Comparison of ENCODE assay signal across 16 cellular contexts in genomic region chr12:11962795-11963347, GRCh38.
A peak's percentile ranks its signal among the peaks of the same experiment; 100 is the strongest.
DNase-seq lines count a peak whose midpoint lies in the region; ATAC-seq, FAIRE-seq and TF ChIP-seq lines count a peak whose summit lies in the region.
"Had no signal": no experiment of that assay in that cellular context is flagged by ENCODE, and none has a peak within 500 bp of the region (broad histone marks: within the 10 kb centered on the region; RNA-seq: fewer than 3 reads in every experiment).

No MANE protein-coding gene starts in this region.

- POLR2A ChIA-PET in IMR-90 (lab: Charles Lee; ENCODE audit: unreplicated experiment) = no interaction called here
- POLR2A ChIA-PET in GM12878 (lab: Charles Lee) = no interaction called here

- H3K56ac ChIP-seq in IMR-90 (ENCODE audit: extremely low read depth, insufficient read depth, low read length) = no peak overlapping the region

- CTCF ChIA-PET in IMR-90 (lab: Yijun Ruan, JAX) (no interaction called here), GM12878 (lab: Yijun Ruan, JAX) (interaction anchor here (0.6 kb wide), 1 partner anchor 345 kb away, joined by 3 read pairs; no protein-coding TSS in a partner anchor)

- H4K20me1 ChIP-seq in IMR-90 (ENCODE audit: insufficient read depth, low read length) (no peaks in the 10 kb centered on the region), GM12878 (ENCODE audit: control insufficient read depth, insufficient read depth) (no peaks in the 10 kb centered on the region)

- H3K18ac ChIP-seq in IMR-90 (ENCODE audit: low read depth, low read length) = no peak overlapping the region

- no peak overlapping the region for H2AK9ac ChIP-seq in IMR-90 (replicated peaks; ENCODE audit: low read depth, low read length, poor library complexity)

- peak; percentile 73 for FAIRE-seq in GM12878 (lab: Jason Lieb, UNC)
- FAIRE-seq: H54, HepG2 had no signal

- intact Hi-C loops in IMR-90 (cut with micrococcal nuclease) (no loop called here), GM12878 (cut with micrococcal nuclease; ENCODE audit: unreplicated experiment) (no loop called here)

- H4K5ac ChIP-seq in IMR-90 (ENCODE audit: low read depth, low read length) = no peak overlapping the region

- H4K8ac ChIP-seq in IMR-90 (ENCODE audit: low read depth in 2 of 2, low read length in 2 of 2) = no peak overlapping the region

- TF ChIP-seq CTCF in IMR-90 (conservative IDR thresholded peaks at IDR 0.05; ENCODE audit: low read depth, low read length) = no peak
- TF ChIP-seq CTCF in GM12878 (IDR thresholded peaks at IDR 0.05 in 2 of 3, conservative IDR thresholded peaks at IDR 0.05 in 1 of 3; ENCODE audit: control insufficient read depth in 2 of 3, extremely low read depth in 1 of 3, insufficient read depth in 1 of 3, low read depth in 3 of 3, low read length in 3 of 3) = no peak

- no peaks in the 10 kb centered on the region for H3K36me3 ChIP-seq in IMR-90 (ENCODE audit: control insufficient read depth, insufficient read depth, low read length)
- no peaks in the 10 kb centered on the region for H3K36me3 ChIP-seq in GM12878 (ENCODE audit: control insufficient read depth in 2 of 2, insufficient read depth in 2 of 2, low read length in 1 of 2)

- no peak overlapping the region for H3K23ac ChIP-seq in IMR-90 (ENCODE audit: low read depth, low read length)

- no peak overlapping the region for H2BK120ac ChIP-seq in IMR-90 (ENCODE audit: low read depth, low read length)

- no peak overlapping the region for H2AK5ac ChIP-seq in IMR-90 (ENCODE audit: low read depth, low read length)

- ATAC-seq in IMR-90 (ENCODE audit: low read depth) (no peak), GM12878 (no peak), T-helper 17 cell (no peak)
- ATAC-seq: HepG2 had no signal

- TF ChIP-seq EP300 in GM12878 (IDR thresholded peaks at IDR 0.05; ENCODE audit: borderline replicate concordance in 1 of 2, control insufficient read depth in 1 of 2, low read depth in 2 of 2, low read length in 2 of 2) = no peak

- TF ChIP-seq POLR2A in IMR-90 (IDR thresholded peaks at IDR 0.05; ENCODE audit: low read depth, low read length) = no peak
- TF ChIP-seq POLR2A in GM12878 (IDR thresholded peaks at IDR 0.05; ENCODE audit: low read depth, low read length) = no peak

- H3K9me1 ChIP-seq in IMR-90 (ENCODE audit: insufficient read depth, low read length) = peaks cover 14% of the 10 kb centered on the region

- H3K4me3 Mint-ChIP-seq in T-helper 17 cell = no peak overlapping the region
- H3K4me3 Mint-ChIP-seq: CD4-positive, alpha-beta memory T cell had no signal

- peaks cover 11% of the 10 kb centered on the region for H3K4me1 ChIP-seq in IMR-90 (ENCODE audit: control insufficient read depth, insufficient read depth, low read length)
- peaks cover 12% of the 10 kb centered on the region for H3K4me1 ChIP-seq in GM12878 (ENCODE audit: control insufficient read depth, insufficient read depth, low read length)

- no peak overlapping the region for H2BK5ac ChIP-seq in IMR-90 (ENCODE audit: low read depth, low read length, poor library complexity, severe bottlenecking)

- peak; percentile 67 for DNase-seq in CD1c-positive myeloid dendritic cell (ENCODE audit: extremely low spot score)
- no peak for DNase-seq in IMR-90
- peak; percentile 18 for DNase-seq in NOMO-1 treated with DMSO at 0.1 percent for 48 hours (lab: John Stamatoyannopoulos, UW; ENCODE audit: unreplicated experiment)
- no peak for DNase-seq in GM12878 (ENCODE audit: low read depth, low spot score)
- DNase-seq in activated CD8-positive, alpha-beta memory T cell treated with anti-CD3 and anti-CD28 coated beads for 24 hours = no peak
- DNase-seq in T-helper 17 cell = no peak
- DNase-seq in activated naive CD4-positive, alpha-beta T cell (lab: John Stamatoyannopoulos, UW) = no peak
- DNase-seq in HPDE6-E6E7 (ENCODE audit: extremely low spot score) = no peak
- DNase-seq: CD4-positive, alpha-beta memory T cell; DMS79; NCI-H1092; NCI-H1694; NCI-H446; NCI-H748 treated with DMSO at 0.1 percent for 48 hours had no signal

- H3K4me3 ChIP-seq in IMR-90 (ENCODE audit: insufficient read depth, low read depth, low read length) = no peak overlapping the region
- H3K4me3 ChIP-seq in GM12878 = no peak overlapping the region

- H3K9me3 ChIP-seq in IMR-90 (ENCODE audit: control insufficient read depth, insufficient read depth, low read length) (peaks cover 3% of the 10 kb centered on the region), GM12878 (replicated peaks; ENCODE audit: control insufficient read depth, insufficient read depth, low read length) (no peaks in the 10 kb centered on the region), T-helper 17 cell (ENCODE audit: control insufficient read depth, low read length, poor library complexity, severe bottlenecking) (no peaks in the 10 kb centered on the region)

- H3K79me1 ChIP-seq in IMR-90 (ENCODE audit: low read depth in 1 of 2, low read length in 2 of 2) = no peaks in the 10 kb centered on the region

- no peaks in the 10 kb centered on the region for H3K79me2 ChIP-seq in GM12878 (ENCODE audit: control insufficient read depth, insufficient read depth, low read length)

- H3K27ac ChIP-seq in IMR-90 (ENCODE audit: insufficient read depth, low read length) (no peak overlapping the region), GM12878 (ENCODE audit: control insufficient read depth, insufficient read depth) (no peak overlapping the region)

- in situ Hi-C loops in IMR-90 (cut with MboI; ENCODE audit: low sequenced_read_pairs) = no loop called here
- in situ Hi-C loops in GM12878 (cut with MboI) = no loop called here

- RAD21 ChIA-PET in GM12878 (lab: Charles Lee; ENCODE audit: unreplicated experiment) = interaction anchor here (0.5 kb wide), 1 partner anchor 153 kb away, joined by 3 read pairs; no protein-coding TSS in a partner anchor

- no peaks in the 10 kb centered on the region for H3K36me3 Mint-ChIP-seq in T-helper 17 cell (ENCODE audit: low read depth)
- H3K36me3 Mint-ChIP-seq: CD4-positive, alpha-beta memory T cell had no signal

- dilution Hi-C loops in IMR-90 (cut with HindIII; ENCODE audit: low sequenced_read_pairs, unreplicated experiment) = no loop called here

- no peaks in the 10 kb centered on the region for H3K27me3 Mint-ChIP-seq in T-helper 17 cell
- H3K27me3 Mint-ChIP-seq: CD4-positive, alpha-beta memory T cell had no signal

- H4K91ac ChIP-seq in IMR-90 (ENCODE audit: insufficient read depth, low read depth, low read length) = no peak overlapping the region

- no peak overlapping the region for H2BK20ac ChIP-seq in IMR-90 (ENCODE audit: low read depth, low read length)

- H3K4me1 Mint-ChIP-seq in T-helper 17 cell = peaks cover 19% of the 10 kb centered on the region

- TF ChIP-seq RAD21 in IMR-90 (IDR thresholded peaks at IDR 0.05; ENCODE audit: low read length) (no peak), GM12878 (IDR thresholded peaks at IDR 0.05; ENCODE audit: insufficient read depth, low read depth, low read length) (no peak)

- no peak overlapping the region for H2BK15ac ChIP-seq in IMR-90 (ENCODE audit: low read depth, low read length)

- H3K14ac ChIP-seq in IMR-90 (replicated peaks; ENCODE audit: low read depth, low read length) = 0 out of 2 replicates have a peak overlapping the region, but pooled peaks have one; percentile 13

- no peak overlapping the region for H3K4ac ChIP-seq in IMR-90 (ENCODE audit: low read depth, low read length)

- WGBS in IMR-90 (ENCODE audit: extremely low coverage in 2 of 2, insufficient read length in 1 of 2), 2 experiments = 91% methylated on average over 5 of the region's 6 CpGs; no CpG with 5 or more reads in 1 of the 2 experiments
- 64% methylated on average over 6 of the region's 6 CpGs for WGBS in GM12878 (ENCODE audit: insufficient coverage, insufficient replicate concordance, low lambda C conversion rate, missing lambda C conversion rate)

- no peak overlapping the region for H3K9ac ChIP-seq in IMR-90 (ENCODE audit: low read depth, low read length)
- no peak overlapping the region for H3K9ac ChIP-seq in GM12878 (ENCODE audit: control insufficient read depth, insufficient read depth, low read length)

- H3K4me2 ChIP-seq in IMR-90 (ENCODE audit: low read depth, low read length) (no peak overlapping the region), GM12878 (ENCODE audit: control insufficient read depth, insufficient read depth) (no peak overlapping the region)

- no TSS peak for BruUV-seq in IMR-90 (replicated peaks; lab: Mats Ljungman, UMichigan)
- BruUV-seq in GM12878 (replicated peaks; lab: Mats Ljungman, UMichigan) = no TSS peak

- H3K27me3 ChIP-seq in IMR-90 (ENCODE audit: control insufficient read depth, insufficient read depth, low read length) = peaks cover 12% of the 10 kb centered on the region
- H3K27me3 ChIP-seq in GM12878 (replicated peaks in 1 of 2; ENCODE audit: control insufficient read depth in 2 of 2, insufficient read depth in 2 of 2, low read length in 1 of 2) = no peaks in the 10 kb centered on the region

- H2AFZ ChIP-seq in IMR-90 (replicated peaks; ENCODE audit: low read length, poor library complexity) (no peak overlapping the region), GM12878 (ENCODE audit: control insufficient read depth, low read depth, low read length) (no peak overlapping the region)

- SMC1A ChIA-PET in GM12878 (lab: Charles Lee; ENCODE audit: uncharacterized antibody, unreplicated experiment) = interaction anchor here (1.6 to 1.8 kb wide), 2 partner anchors 13 to 16 kb away, joined by 5 to 7 read pairs; no protein-coding TSS in a partner anchor

- H3K27ac Mint-ChIP-seq in T-helper 17 cell = no peak overlapping the region

TF ChIP-seq in IMR-90, 13 proteins besides CTCF, POLR2A, EP300 and RAD21 (continues in another document):
- TF ChIP-seq RCOR1 (IDR thresholded peaks at IDR 0.05; ENCODE audit: insufficient replicate concordance, low read length) = no peak
- no peak for TF ChIP-seq NFE2L2 (IDR thresholded peaks at IDR 0.05; ENCODE audit: low read depth, low read length)
- no peak for TF ChIP-seq SMC3 (IDR thresholded peaks at IDR 0.05; ENCODE audit: low read depth, low read length)
- TF ChIP-seq FOS (IDR thresholded peaks at IDR 0.05; ENCODE audit: low read depth, low read length) = no peak
- TF ChIP-seq MAFK (IDR thresholded peaks at IDR 0.05; ENCODE audit: low read depth, low read length) = no peak

TF ChIP-seq in GM12878, 131 proteins besides CTCF, POLR2A, EP300 and RAD21 (continues in another document):
- peak; percentile 32; the same call in 1 of the 2 replicates for TF ChIP-seq SPI1 (IDR thresholded peaks at IDR 0.05; ENCODE audit: borderline replicate concordance, insufficient read depth, low read depth, low read length)

Comparison
In these comparisons a context has a peak if more than half of its experiments do, and no peak if none do; other contexts are left out.
1. DNase-seq: peak in CD1c-positive myeloid dendritic cell (single experiment) and NOMO-1 treated with DMSO at 0.1 percent for 48 hours (single experiment); none in IMR-90 (single experiment), GM12878 (single experiment), activated CD8-positive, alpha-beta memory T cell treated with anti-CD3 and anti-CD28 coated beads for 24 hours (single experiment), T-helper 17 cell (0 of 3), activated naive CD4-positive, alpha-beta T cell (0 of 4) and HPDE6-E6E7 (single experiment).